In the genomic region with DNA sequence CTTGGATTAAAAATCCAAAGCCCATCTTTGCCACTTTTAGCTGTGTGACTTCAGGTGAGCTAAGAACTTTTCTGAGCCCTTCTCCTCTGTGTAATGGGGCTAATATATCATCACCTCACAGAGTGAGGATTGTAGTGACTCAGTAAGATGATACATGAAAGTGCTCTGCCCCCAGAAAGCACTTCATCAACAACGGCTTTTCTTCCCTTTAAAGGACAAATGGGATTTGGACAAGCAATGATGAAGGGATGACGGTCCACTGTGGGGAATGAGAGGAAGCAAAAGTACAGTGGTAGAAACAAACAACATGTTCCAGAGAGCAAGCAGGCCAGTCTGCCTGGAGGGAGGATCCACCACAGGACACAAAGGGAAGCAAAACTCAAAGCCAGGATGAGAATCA, we compare ENCODE assay signal across 17 cellular contexts. TPM values are rescaled to one million over a fixed set of nuclear protein-coding genes. Genes with fewer than 3 reads are reported as not detected.
DNase-seq lines count a peak whose midpoint lies in the region; ATAC-seq, FAIRE-seq and TF ChIP-seq lines count a peak whose summit lies in the region.
"Had no signal": no experiment of that assay in that cellular context is flagged by ENCODE, and none has a peak within 500 bp of the region (broad histone marks: within the 10 kb centered on the region; RNA-seq: fewer than 3 reads in every experiment).

No MANE protein-coding gene starts in this region.

- H3K36me3 ChIP-seq in RWPE2 (ENCODE audit: low read depth) (peaks cover 62% of the 10 kb centered on the region), suprapubic skin (peaks cover 78% of the 10 kb centered on the region)

- no peak overlapping the region for H3K4me3 Mint-ChIP-seq in activated naive CD4-positive, alpha-beta T cell treated with anti-CD3 and anti-CD28 coated beads for 36 hours
- peak overlapping the region; percentile 45 for H3K4me3 Mint-ChIP-seq in endothelial cell (ENCODE audit: unreplicated experiment)
- H3K4me3 Mint-ChIP-seq in stimulated activated memory B cell treated with anti-CD40 and anti-IgM and Interleukin-4, amounts not matched to agents 10 μg/mL and 1 μg/mL and 100 μg/mL, for 72 hours, result no peak overlapping the region
- H3K4me3 Mint-ChIP-seq: CD4-positive, alpha-beta memory T cell had no signal

- TF ChIP-seq CTCF in RWPE2 (IDR thresholded peaks at IDR 0.05; ENCODE audit: poor library complexity, severe bottlenecking) (no peak), endothelial cell (IDR thresholded peaks at IDR 0.05; ENCODE audit: unreplicated experiment) (no peak), suprapubic skin (IDR thresholded peaks at IDR 0.05) (no peak)

- H3K27me3 Mint-ChIP-seq in activated naive CD4-positive, alpha-beta T cell treated with anti-CD3 and anti-CD28 coated beads for 36 hours (ENCODE audit: low read depth), result no peaks in the 10 kb centered on the region
- H3K27me3 Mint-ChIP-seq in endothelial cell (ENCODE audit: unreplicated experiment), result peaks cover 5% of the 10 kb centered on the region
- H3K27me3 Mint-ChIP-seq in stimulated activated memory B cell treated with anti-CD40 and anti-IgM and Interleukin-4, amounts not matched to agents 10 μg/mL and 1 μg/mL and 100 μg/mL, for 72 hours, result no peaks in the 10 kb centered on the region
- H3K27me3 Mint-ChIP-seq: CD4-positive, alpha-beta memory T cell had no signal

- intact Hi-C loops in activated naive CD4-positive, alpha-beta T cell treated with anti-CD3 and anti-CD28 coated beads for 36 hours (cut with micrococcal nuclease), result no loop called here

- H3K9me3 ChIP-seq in RWPE2 (ENCODE audit: severe bottlenecking), result no peaks in the 10 kb centered on the region
- H3K9me3 ChIP-seq in suprapubic skin, result no peaks in the 10 kb centered on the region

- peaks cover 48% of the 10 kb centered on the region for H3K36me3 Mint-ChIP-seq in activated naive CD4-positive, alpha-beta T cell treated with anti-CD3 and anti-CD28 coated beads for 36 hours (ENCODE audit: low read depth)
- peaks cover 5 to 21% of the 10 kb centered on the region in 2 donors for H3K36me3 Mint-ChIP-seq in activated naive CD4-positive, alpha-beta T cell treated with anti-CD3 and anti-CD28 coated beads, Interleukin-2, amount 50 U/mL, for 72 hours
- peaks cover 56% of the 10 kb centered on the region for H3K36me3 Mint-ChIP-seq in endothelial cell (ENCODE audit: low read depth, unreplicated experiment)
- H3K36me3 Mint-ChIP-seq in stimulated activated memory B cell treated with anti-CD40 and anti-IgM and Interleukin-4, amounts not matched to agents 10 μg/mL and 1 μg/mL and 100 μg/mL, for 72 hours, result peaks cover 83% of the 10 kb centered on the region

- peaks cover 12% of the 10 kb centered on the region for H3K4me1 Mint-ChIP-seq in activated naive CD4-positive, alpha-beta T cell treated with anti-CD3 and anti-CD28 coated beads for 36 hours (ENCODE audit: low read depth)
- H3K4me1 Mint-ChIP-seq in endothelial cell (ENCODE audit: unreplicated experiment), result peaks cover 40% of the 10 kb centered on the region
- H3K4me1 Mint-ChIP-seq in stimulated activated memory B cell treated with anti-CD40 and anti-IgM and Interleukin-4, amounts not matched to agents 10 μg/mL and 1 μg/mL and 100 μg/mL, for 72 hours, result peaks cover 27% of the 10 kb centered on the region

- CTCF ChIA-PET in activated naive CD4-positive, alpha-beta T cell treated with anti-CD3 and anti-CD28 coated beads for 36 hours (lab: Charles Lee), result no interaction called here

- TF ChIP-seq EP300 in suprapubic skin (IDR thresholded peaks at IDR 0.05), result no peak

- peak overlapping the region; percentile 53 for H3K27ac Mint-ChIP-seq in activated naive CD4-positive, alpha-beta T cell treated with anti-CD3 and anti-CD28 coated beads for 36 hours
- H3K27ac Mint-ChIP-seq in activated naive CD4-positive, alpha-beta T cell treated with anti-CD3 and anti-CD28 coated beads, Interleukin-2, amount 50 U/mL, for 72 hours, result peak overlapping the region in 1 of 2 donors; percentile 58
- peak overlapping the region; percentile 81 for H3K27ac Mint-ChIP-seq in endothelial cell (ENCODE audit: unreplicated experiment)
- H3K27ac Mint-ChIP-seq in stimulated activated memory B cell treated with anti-CD40 and anti-IgM and Interleukin-4, amounts not matched to agents 10 μg/mL and 1 μg/mL and 100 μg/mL, for 72 hours, result peak overlapping the region; percentile 56

- H3K27me3 ChIP-seq in RWPE2 (ENCODE audit: insufficient read depth, poor library complexity, severe bottlenecking) (no peaks in the 10 kb centered on the region), suprapubic skin (no peaks in the 10 kb centered on the region)

- FAIRE-seq in H54 (lab: Jason Lieb, UNC), result no peak
- FAIRE-seq: D721Med had no signal

- no peak for DNase-seq in activated naive CD4-positive, alpha-beta T cell treated with anti-CD3 and anti-CD28 coated beads for 36 hours
- DNase-seq in activated naive CD4-positive, alpha-beta T cell treated with anti-CD3 and anti-CD28 coated beads, Interleukin-2, amount 50 U/mL, for 72 hours (ENCODE audit: low spot score in 2 of 2), result no peak
- DNase-seq in RWPE2 (ENCODE audit: low spot score), result peak; percentile 3
- no peak for DNase-seq in endothelial cell (ENCODE audit: low spot score)
- no peak for DNase-seq in suprapubic skin (ENCODE audit: low spot score in 2 of 2)
- DNase-seq in H54 (ENCODE audit: insufficient read length, low spot score), result no peak
- DNase-seq: AML-193; CD4-positive, alpha-beta memory T cell; DND-41; NCI-H1417 treated with DMSO at 0.1 percent for 48 hours; NCI-H2029; NCI-H2171 treated with DMSO at 0.1 percent for 48 hours; Right ventricle myocardium superior had no signal

- H3K9me3 Mint-ChIP-seq in activated naive CD4-positive, alpha-beta T cell treated with anti-CD3 and anti-CD28 coated beads for 36 hours, result no peaks in the 10 kb centered on the region
- no peaks in the 10 kb centered on the region for H3K9me3 Mint-ChIP-seq in activated naive CD4-positive, alpha-beta T cell treated with anti-CD3 and anti-CD28 coated beads, Interleukin-2, amount 50 U/mL, for 72 hours
- H3K9me3 Mint-ChIP-seq in endothelial cell (ENCODE audit: unreplicated experiment), result no peaks in the 10 kb centered on the region
- no peaks in the 10 kb centered on the region for H3K9me3 Mint-ChIP-seq in stimulated activated memory B cell treated with anti-CD40 and anti-IgM and Interleukin-4, amounts not matched to agents 10 μg/mL and 1 μg/mL and 100 μg/mL, for 72 hours

- H3K27ac ChIP-seq in RWPE2 (ENCODE audit: poor library complexity, severe bottlenecking) (no peak overlapping the region), suprapubic skin (no peak overlapping the region)

- H3K4me3 ChIP-seq in RWPE2 (ENCODE audit: severe bottlenecking), result no peak overlapping the region
- no peak overlapping the region for H3K4me3 ChIP-seq in suprapubic skin

- no peak for ATAC-seq in activated naive CD4-positive, alpha-beta T cell treated with anti-CD3 and anti-CD28 coated beads, Interleukin-2, amount 50 U/mL, for 72 hours
- no peak for ATAC-seq in RWPE2 (ENCODE audit: low read depth)
- no peak for ATAC-seq in stimulated activated memory B cell treated with anti-CD40 and anti-IgM and Interleukin-4, amounts not matched to agents 10 μg/mL and 1 μg/mL and 100 μg/mL, for 72 hours
- ATAC-seq: HCT116, Panc1 had no signal

- WGBS in suprapubic skin, result 90% methylated on average over 2 of the region's 2 CpGs

- no peaks in the 10 kb centered on the region for H3K4me1 ChIP-seq in RWPE2 (ENCODE audit: insufficient read depth, poor library complexity, severe bottlenecking)
- no peaks in the 10 kb centered on the region for H3K4me1 ChIP-seq in suprapubic skin

- TF ChIP-seq POLR2A in suprapubic skin (IDR thresholded peaks at IDR 0.05), result no peak
- no peak for TF ChIP-seq POLR2A in H54 (IDR thresholded peaks at IDR 0.05; ENCODE audit: low read depth, low read length)

RNA-seq across cellular contexts. Expression of a gene that starts 14.3 kb away (rescaled TPM):
- total RNA-seq in activated naive CD4-positive, alpha-beta T cell treated with anti-CD3 and anti-CD28 coated beads for 36 hours, result under 1 TPM; 0.86 to 0.88 TPM
- 1 to 10 TPM in 1 of 2 donors, under 1 TPM in 1; 0.39 to 1.8 TPM for total RNA-seq in activated naive CD4-positive, alpha-beta T cell treated with anti-CD3 and anti-CD28 coated beads, Interleukin-2, amount 50 U/mL, for 72 hours
- 1.2 TPM for total RNA-seq in endothelial cell (ENCODE audit: unreplicated experiment)
- 1 to 10 TPM in 1 of 4 donors, under 1 TPM in 1, not detected in 2; 0.98 to 1.5 TPM for total RNA-seq in suprapubic skin
- total RNA-seq: Right ventricle myocardium superior had no signal

RNA-seq across cellular contexts. Expression of a gene that starts 19.9 kb away (rescaled TPM):
- 10 to 100 TPM; 38.6 to 40.1 TPM for total RNA-seq in activated naive CD4-positive, alpha-beta T cell treated with anti-CD3 and anti-CD28 coated beads for 36 hours
- total RNA-seq in activated naive CD4-positive, alpha-beta T cell treated with anti-CD3 and anti-CD28 coated beads, Interleukin-2, amount 50 U/mL, for 72 hours, result 10 to 100 TPM; 45.7 to 48.0 TPM
- total RNA-seq in endothelial cell (ENCODE audit: unreplicated experiment) (39.4 TPM), suprapubic skin (10 to 100 TPM; 16.9 to 25.4 (median 19.3) TPM)

RNA-seq across cellular contexts. Expression of a gene that starts 26.3 kb away (rescaled TPM):
- 10 to 100 TPM; 35.3 to 36.8 TPM for total RNA-seq in activated naive CD4-positive, alpha-beta T cell treated with anti-CD3 and anti-CD28 coated beads for 36 hours
- total RNA-seq in activated naive CD4-positive, alpha-beta T cell treated with anti-CD3 and anti-CD28 coated beads, Interleukin-2, amount 50 U/mL, for 72 hours, result 10 to 100 TPM; 35.8 to 44.7 TPM
- total RNA-seq in endothelial cell (ENCODE audit: unreplicated experiment), result 34.4 TPM
- 10 to 100 TPM in 3 of 4 donors, 1 to 10 TPM in 1; 9.8 to 24.0 (median 19.7) TPM for total RNA-seq in suprapubic skin

RNA-seq across cellular contexts. Expression of a gene that starts 26.5 kb away (rescaled TPM):
- total RNA-seq in activated naive CD4-positive, alpha-beta T cell treated with anti-CD3 and anti-CD28 coated beads for 36 hours, result 10 to 100 TPM; 21.0 to 22.6 TPM
- 10 to 100 TPM; 26.9 to 28.2 TPM for total RNA-seq in activated naive CD4-positive, alpha-beta T cell treated with anti-CD3 and anti-CD28 coated beads, Interleukin-2, amount 50 U/mL, for 72 hours
- total RNA-seq in endothelial cell (ENCODE audit: unreplicated experiment), result 33.1 TPM
- 10 to 100 TPM; 45.3 to 70.4 (median 57.0) TPM for total RNA-seq in suprapubic skin

RNA-seq across cellular contexts. Expression of a gene that starts 35.5 kb away (rescaled TPM):
- total RNA-seq in activated naive CD4-positive, alpha-beta T cell treated with anti-CD3 and anti-CD28 coated beads for 36 hours, result 10 to 100 TPM; 12.3 to 13.9 TPM
- total RNA-seq in activated naive CD4-positive, alpha-beta T cell treated with anti-CD3 and anti-CD28 coated beads, Interleukin-2, amount 50 U/mL, for 72 hours, result 10 to 100 TPM in 1 of 2 donors, 1 to 10 TPM in 1; 7.3 to 17.4 TPM
- total RNA-seq in endothelial cell (ENCODE audit: unreplicated experiment) (11.4 TPM), suprapubic skin (10 to 100 TPM; 12.2 to 25.4 (median 21.2) TPM)
